In the genomic region with DNA sequence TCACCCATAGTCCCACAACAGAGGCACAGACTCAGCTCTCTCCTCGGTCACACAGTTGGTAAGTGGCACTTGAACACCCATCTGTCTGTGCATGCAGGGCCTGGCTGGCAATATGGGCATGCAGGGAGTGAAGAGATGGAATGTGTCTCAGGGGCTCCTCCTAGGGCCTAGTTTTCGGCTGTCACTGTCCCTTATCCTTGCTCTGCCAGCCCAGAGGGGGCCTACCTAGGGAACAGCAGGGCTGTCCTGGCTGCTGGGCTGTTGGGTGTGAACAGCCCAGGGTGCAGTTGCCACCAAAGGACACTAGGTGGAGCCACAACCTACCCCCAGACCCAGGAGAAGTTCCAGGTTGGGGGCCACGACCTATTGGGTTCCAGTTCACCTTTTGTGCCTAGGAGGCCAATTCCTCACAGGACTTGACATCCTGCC, we compare ENCODE assay signal across 9 cellular contexts. TPM values are rescaled to one million over a fixed set of nuclear protein-coding genes. Genes with fewer than 3 reads are reported as not detected.
A peak's percentile ranks its signal among the peaks of the same experiment; 100 is the strongest.
DNase-seq lines count a peak whose midpoint lies in the region; ATAC-seq and TF ChIP-seq lines count a peak whose summit lies in the region.
"Not testable (repeated sequence)": the region's sequence is repeated elsewhere in the genome, so short reads cannot be mapped to it uniquely, and the experiment has no call there.
"Had no signal": no experiment of that assay in that cellular context is flagged by ENCODE, and none has a peak within 500 bp of the region (broad histone marks: within the 10 kb centered on the region; RNA-seq: fewer than 3 reads in every experiment).

No MANE protein-coding gene starts in this region.

- H4K20me1 ChIP-seq in GM23338 (replicated peaks; ENCODE audit: insufficient read depth): not testable (repeated sequence)

- not testable (repeated sequence) for H3K18ac ChIP-seq in mesendoderm (ENCODE audit: low read length)

- H3K4me3 ChIP-seq in GM23338; fibroblast of mammary gland (ENCODE audit: control insufficient read depth, low read depth, low read length); mesendoderm (ENCODE audit: low read length): not testable (repeated sequence)

- not testable (repeated sequence) for H2BK15ac ChIP-seq in mesendoderm (replicated peaks; ENCODE audit: low read depth)

- H3K56ac ChIP-seq in mesendoderm (ENCODE audit: low read length): not testable (repeated sequence)

- not testable (repeated sequence) for H3F3A ChIP-seq in GM23338 (replicated peaks; ENCODE audit: low read depth)

- H3K4ac ChIP-seq in mesendoderm (ENCODE audit: low read depth, low read length): not testable (repeated sequence)

- H4K8ac ChIP-seq in mesendoderm (ENCODE audit: low read depth, low read length): not testable (repeated sequence)

- not testable (repeated sequence) for H2BK120ac ChIP-seq in mesendoderm (ENCODE audit: low read depth, low read length)

- H3K36me3 ChIP-seq in GM23338 (ENCODE audit: insufficient read depth); mesendoderm (ENCODE audit: control insufficient read depth, insufficient read depth, low read length): not testable (repeated sequence)

- H3K27ac Mint-ChIP-seq in GM23338; stimulated activated naive CD8-positive, alpha-beta T cell treated with anti-CD3 and anti-CD28 coated beads, Interleukin-15, amount 100 ng/mL, for 72 hours: not testable (repeated sequence)

- TF ChIP-seq CTCF in GM23338 (conservative IDR thresholded peaks at IDR 0.05; ENCODE audit: low read depth in 2 of 2): peak; percentile 63 to 68
- peak; percentile 46 for TF ChIP-seq CTCF in VCaP (conservative IDR thresholded peaks at IDR 0.05)
- TF ChIP-seq CTCF in fibroblast of mammary gland (conservative IDR thresholded peaks at IDR 0.05; ENCODE audit: control insufficient read depth, insufficient read depth, low read depth, low read length): peak; percentile 30

- not testable (repeated sequence) for H2AFZ ChIP-seq in GM23338

- H2AK5ac ChIP-seq in mesendoderm (ENCODE audit: low read length): not testable (repeated sequence)

- H4K5ac ChIP-seq in mesendoderm (ENCODE audit: low read length): not testable (repeated sequence)

- H2BK5ac ChIP-seq in mesendoderm (ENCODE audit: low read length): not testable (repeated sequence)

- not testable (repeated sequence) for H3K79me2 ChIP-seq in GM23338 (replicated peaks; ENCODE audit: insufficient read depth); mesendoderm (ENCODE audit: control insufficient read depth, insufficient read depth, low read length)

- WGBS in mesendoderm (ENCODE audit: extremely low coverage, insufficient coverage, low lambda C conversion rate): no CpG with 5 or more reads among the region's 3 CpGs

- DNase-seq in DMS53 (lab: John Stamatoyannopoulos, UW): peak; percentile 51
- not testable (repeated sequence) for DNase-seq in GM23338 (ENCODE audit: low spot score); fibroblast of mammary gland (ENCODE audit: low read depth)
- DNase-seq in NAMALWA (ENCODE audit: low spot score): peak; percentile 46
- DNase-seq in activated naive CD4-positive, alpha-beta T cell treated with anti-CD3 and anti-CD28 coated beads, Interleukin-2, amount 50 U/mL, for 16 hours: peak; percentile 57
- peak; percentile 73 for DNase-seq in mesendoderm
- DNase-seq in stimulated activated naive CD8-positive, alpha-beta T cell treated with anti-CD3 and anti-CD28 coated beads, Interleukin-15, amount 100 ng/mL, for 72 hours: peak; percentile 32 to 72

- not testable (repeated sequence) for H3K23ac ChIP-seq in mesendoderm (ENCODE audit: low read length)

- peak overlapping the region; percentile 34; the same call in 1 of the 3 replicates for H3K4me3 Mint-ChIP-seq in GM23338
- not testable (repeated sequence) for H3K4me3 Mint-ChIP-seq in stimulated activated naive CD8-positive, alpha-beta T cell treated with anti-CD3 and anti-CD28 coated beads, Interleukin-15, amount 100 ng/mL, for 72 hours

- H3K4me1 ChIP-seq in GM23338 (ENCODE audit: insufficient read depth); mesendoderm (ENCODE audit: control insufficient read depth, low read depth, low read length): not testable (repeated sequence)

- H3K9ac ChIP-seq in mesendoderm (ENCODE audit: low read length): not testable (repeated sequence)

- H3K9me3 Mint-ChIP-seq in GM23338; stimulated activated naive CD8-positive, alpha-beta T cell treated with anti-CD3 and anti-CD28 coated beads, Interleukin-15, amount 100 ng/mL, for 72 hours: not testable (repeated sequence)

- not testable (repeated sequence) for H3K79me1 ChIP-seq in mesendoderm (ENCODE audit: low read length)

- not testable (repeated sequence) for H3K4me2 ChIP-seq in GM23338; mesendoderm (ENCODE audit: low read length)

- H3K27me3 Mint-ChIP-seq in GM23338 (ENCODE audit: insufficient read depth, low read depth, poor library complexity); stimulated activated naive CD8-positive, alpha-beta T cell treated with anti-CD3 and anti-CD28 coated beads, Interleukin-15, amount 100 ng/mL, for 72 hours: not testable (repeated sequence)

- not testable (repeated sequence) for H3K27me3 ChIP-seq in GM23338 (ENCODE audit: insufficient read depth); mesendoderm (ENCODE audit: insufficient read depth, low read length, poor library complexity)

- peak; percentile 69 for ATAC-seq in GM23338
- ATAC-seq in stimulated activated naive CD8-positive, alpha-beta T cell treated with anti-CD3 and anti-CD28 coated beads, Interleukin-15, amount 100 ng/mL, for 72 hours: peak; percentile 77

- not testable (repeated sequence) for H3K27ac ChIP-seq in GM23338 (ENCODE audit: low read depth); VCaP; mesendoderm (ENCODE audit: low read depth, low read length)

- not testable (repeated sequence) for H3K9me2 ChIP-seq in GM23338 (ENCODE audit: insufficient read depth)

- H3K36me3 Mint-ChIP-seq in GM23338 (ENCODE audit: low read depth): not testable (repeated sequence)

- H3K4me1 Mint-ChIP-seq in GM23338; stimulated activated naive CD8-positive, alpha-beta T cell treated with anti-CD3 and anti-CD28 coated beads, Interleukin-15, amount 100 ng/mL, for 72 hours: not testable (repeated sequence)

RNA-seq across cellular contexts. Expression of gene RNU1-4, which starts 30.6 kb away (rescaled TPM):
- under 0.01 TPM in 1 of 2 replicates, not detected in the other for total RNA-seq in GM23338 (2014; rRNA removed; shearing (Covaris generic))
- polyA plus RNA-seq in GM23338 (2016; fragmentation: Nextera tagmentation; extraction: Ambion mirVana): not detected in 2 replicates
- polyA plus RNA-seq in mesendoderm (2013, experiment 1 of 2): not detected
- polyA plus RNA-seq in mesendoderm (2013, experiment 2 of 2): not detected
- polyA plus RNA-seq: CD8-positive, alpha-beta memory T cell had no signal

RNA-seq across cellular contexts. Expression of gene RNU1-3, which starts 42.9 kb away (rescaled TPM):
- total RNA-seq in GM23338 (2014; rRNA removed; shearing (Covaris generic)): under 0.01 TPM in 1 of 2 replicates, not detected in the other
- polyA plus RNA-seq in GM23338 (2016; fragmentation: Nextera tagmentation; extraction: Ambion mirVana): not detected in 2 replicates
- not detected for polyA plus RNA-seq in mesendoderm (2013, experiment 1 of 2)
- not detected for polyA plus RNA-seq in mesendoderm (2013, experiment 2 of 2)
- polyA plus RNA-seq: CD8-positive, alpha-beta memory T cell had no signal
